ENCODE assay signal across 14 cellular contexts in genomic region chr9:134473353-134474057, GRCh38.
DNase-seq lines count a peak whose midpoint lies in the region; ATAC-seq and TF ChIP-seq lines count a peak whose summit lies in the region.
"Had no signal": no experiment of that assay in that cellular context is flagged by ENCODE, and none has a peak within 500 bp of the region (broad histone marks: within the 10 kb centered on the region; RNA-seq: fewer than 3 reads in every experiment).

No MANE protein-coding gene starts in this region.

- TF ChIP-seq CTCF in Loucy (conservative IDR thresholded peaks at IDR 0.05; ENCODE audit: low read length) (no peak), right atrium auricular region (IDR thresholded peaks at IDR 0.05) (no peak), sigmoid colon (IDR thresholded peaks at IDR 0.05) (no peak), BE2C (IDR thresholded peaks at IDR 0.05; ENCODE audit: low read depth, low read length) (no peak)

- no peaks in the 10 kb centered on the region for H3K27me3 ChIP-seq in ACC112 (ENCODE audit: insufficient read depth, low read length)
- no peaks in the 10 kb centered on the region for H3K27me3 ChIP-seq in Loucy (ENCODE audit: insufficient read depth, low read length, poor library complexity, severe bottlenecking)
- H3K27me3 ChIP-seq in right atrium auricular region = no peaks in the 10 kb centered on the region
- no peaks in the 10 kb centered on the region for H3K27me3 ChIP-seq in sigmoid colon
- no peaks in the 10 kb centered on the region for H3K27me3 ChIP-seq in BE2C

- ATAC-seq in GM18505 (IDR thresholded peaks at IDR 0.05; ENCODE audit: unreplicated experiment) (no peak), HG02571 (IDR thresholded peaks at IDR 0.05; ENCODE audit: unreplicated experiment) (no peak)
- ATAC-seq: HepG2 had no signal

- peaks cover 26% of the 10 kb centered on the region for H3K4me1 ChIP-seq in ACC112 (ENCODE audit: control insufficient read depth, insufficient read depth, low read length, unreplicated experiment)
- peaks cover 43% of the 10 kb centered on the region for H3K4me1 ChIP-seq in Loucy (ENCODE audit: insufficient read depth, low read length, poor library complexity, severe bottlenecking)
- H3K4me1 ChIP-seq in right atrium auricular region = peaks cover 0 to 49% of the 10 kb centered on the region in 2 donors
- H3K4me1 ChIP-seq in sigmoid colon = peaks cover 0 to 60% (median 44%) of the 10 kb centered on the region in 4 donors
- H3K4me1 ChIP-seq in BE2C = peaks cover 5% of the 10 kb centered on the region; the same call in 1 of the 2 replicates

- WGBS in sigmoid colon, 2 donors = 74 to 82% methylated on average over 21 of the region's 21 CpGs

- H3K4me2 ChIP-seq in Loucy (ENCODE audit: low read depth, low read length, poor library complexity, severe bottlenecking) = no peak overlapping the region

- intact Hi-C loops in sigmoid colon (cut with DNase I) = loop anchor here (5.0 kb wide), 1 partner anchor 189 kb away; no protein-coding TSS in a partner anchor

- H3K9me2 ChIP-seq in Loucy (replicated peaks; ENCODE audit: low read depth, low read length) = no peaks in the 10 kb centered on the region

- H3K79me2 ChIP-seq in ACC112 (ENCODE audit: control insufficient read depth, insufficient read depth, low read length, unreplicated experiment) (no peaks in the 10 kb centered on the region), Loucy (ENCODE audit: insufficient read depth, low read length) (no peaks in the 10 kb centered on the region)

- H3K9ac ChIP-seq in Loucy (ENCODE audit: low read depth, low read length, poor library complexity, severe bottlenecking) = peak overlapping the region; percentile 84

- H4K20me1 ChIP-seq in Loucy (ENCODE audit: insufficient read depth, low read length, poor library complexity, severe bottlenecking) = no peaks in the 10 kb centered on the region

- TF ChIP-seq POLR2A in sigmoid colon (IDR thresholded peaks at IDR 0.05) = no peak
- TF ChIP-seq POLR2A in GM18505 (IDR thresholded peaks at IDR 0.05; ENCODE audit: borderline replicate concordance, extremely low read depth, insufficient read depth, insufficient read length) = no peak

- H3K4me3 ChIP-seq in ACC112 (ENCODE audit: low read depth, low read length) = no peak overlapping the region
- no peak overlapping the region for H3K4me3 ChIP-seq in Loucy (ENCODE audit: low read length, poor library complexity, severe bottlenecking)
- no peak overlapping the region for H3K4me3 ChIP-seq in right atrium auricular region
- no peak overlapping the region for H3K4me3 ChIP-seq in sigmoid colon
- H3K4me3 ChIP-seq in BE2C (ENCODE audit: low read depth, low read length) = no peak overlapping the region

- H3K27ac ChIP-seq in ACC112 (ENCODE audit: low read depth, low read length) (peak overlapping the region; percentile 76), right atrium auricular region (peak overlapping the region; percentile 53 to 64), sigmoid colon (peak overlapping the region; percentile 64 to 70 (median 68))

- no peak for TF ChIP-seq EP300 in sigmoid colon (IDR thresholded peaks at IDR 0.05)

- H3K36me3 ChIP-seq in ACC112 (ENCODE audit: insufficient read depth, low read length) (no peaks in the 10 kb centered on the region), Loucy (ENCODE audit: insufficient read depth, low read length) (no peaks in the 10 kb centered on the region), right atrium auricular region (no peaks in the 10 kb centered on the region), sigmoid colon (no peaks in the 10 kb centered on the region), BE2C (no peaks in the 10 kb centered on the region)

- peak overlapping the region; percentile 83 for H2AFZ ChIP-seq in ACC112 (ENCODE audit: low read length, unreplicated experiment)
- H2AFZ ChIP-seq in Loucy (ENCODE audit: low read length) = no peak overlapping the region

- H3K9me3 ChIP-seq in Loucy (ENCODE audit: insufficient read depth, low read depth, low read length) (no peaks in the 10 kb centered on the region), right atrium auricular region (no peaks in the 10 kb centered on the region), sigmoid colon (no peaks in the 10 kb centered on the region), BE2C (no peaks in the 10 kb centered on the region)

- DNase-seq in right atrium auricular region (ENCODE audit: low spot score) = no peak
- no peak for DNase-seq in sigmoid colon
- no peak for DNase-seq in BE2C
- no peak for DNase-seq in A172 (ENCODE audit: low spot score)
- DNase-seq: activated CD4-positive, alpha-beta memory T cell treated with anti-CD3 and anti-CD28 coated beads for 36 hours; amniotic stem cell; DMS 273 treated with DMSO at 0.1 percent for 48 hours; NCI-H774; SW 1271 had no signal

- 0 out of 2 replicates have a peak, but pooled peaks cover 5% of the 10 kb centered on the region for H3F3A ChIP-seq in Loucy (ENCODE audit: low read depth)
